In the genomic region with DNA sequence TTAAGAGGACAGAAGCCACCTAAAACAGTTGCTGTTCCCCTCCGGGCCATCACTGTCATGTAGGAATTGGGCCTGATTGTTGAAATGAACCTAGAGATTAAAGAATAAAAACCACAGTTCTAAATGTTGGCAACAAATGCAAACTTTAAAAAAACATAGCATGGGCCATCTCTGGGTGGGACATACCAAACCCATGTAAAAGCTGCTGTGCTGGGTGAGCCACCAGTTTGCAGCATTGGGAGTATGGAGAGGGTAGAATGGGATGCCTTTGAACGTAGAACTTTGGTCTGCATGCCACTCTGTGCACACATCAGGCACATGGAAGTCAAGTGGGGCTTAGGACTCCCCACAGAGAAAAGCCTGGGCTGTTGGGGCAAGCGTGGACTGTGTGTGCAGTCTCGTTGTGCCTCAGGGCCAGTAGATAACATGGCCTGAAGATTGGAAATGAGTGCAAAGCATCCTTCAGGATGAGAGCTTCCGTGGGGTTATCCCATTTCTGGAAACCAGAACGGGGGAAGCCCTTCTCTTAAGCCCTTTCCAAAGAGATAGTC, we compare ENCODE assay signal across 20 cellular contexts. TPM values are rescaled to one million over a fixed set of nuclear protein-coding genes. Genes with fewer than 3 reads are reported as not detected.
"Had no signal": no experiment of that assay in that cellular context is flagged by ENCODE, and none has a peak within 500 bp of the region (broad histone marks: within the 10 kb centered on the region; RNA-seq: fewer than 3 reads in every experiment).

No MANE protein-coding gene starts in this region.

- H3K27ac ChIP-seq: brain microvascular endothelial cell, esophagus squamous epithelium, gastroesophageal sphincter, lower lobe of right lung, ovary, prostate gland, tibial artery had no signal

- ATAC-seq: activated CD8-positive, alpha-beta T cell treated with anti-CD3 and anti-CD28 coated beads, Interleukin-2, amount 10 ng/mL, durations not matched to agents 7 days and 5 days; gastroesophageal sphincter; lower lobe of right lung; natural killer cell had no signal

- H3K36me3 ChIP-seq: brain microvascular endothelial cell, ovary, prostate gland had no signal

- H3K27me3 ChIP-seq: brain microvascular endothelial cell, dorsolateral prefrontal cortex, esophagus squamous epithelium, gastroesophageal sphincter, ovary, tibial artery had no signal

- H3K4me3 ChIP-seq: dorsolateral prefrontal cortex, esophagus squamous epithelium, gastroesophageal sphincter, lower lobe of right lung, ovary, prostate gland, tibial artery had no signal

- DNase-seq: activated CD4-positive, alpha-beta T cell treated with anti-CD3 and anti-CD28 coated beads for 1 hour; activated CD4-positive, alpha-beta T cell treated with anti-CD3 and anti-CD28 coated beads, Interleukin-2, amount 50 U/mL, for 1 hour; activated CD8-positive, alpha-beta T cell treated with anti-CD3 and anti-CD28 coated beads, Interleukin-2, amount 10 ng/mL, durations not matched to agents 7 days and 5 days; activated gamma-delta T cell treated with Interleukin-2 at 50 U/mL for 16 hours; activated T-cell treated with anti-CD3 and anti-CD28 coated beads, Interleukin-2, amount 50 U/mL, for 1 hour; aorta; caudate nucleus; dorsolateral prefrontal cortex; esophagus squamous epithelium; head of caudate nucleus; lower lobe of right lung; natural killer cell; stimulated activated CD4-positive, alpha-beta T cell treated with anti-CD3 and anti-CD28 coated beads, Interleukin-1b, Interleukin-23, amount 100 ng/mL, for 48 hours; stimulated activated naive CD8-positive, alpha-beta T cell treated with anti-CD3 and anti-CD28 coated beads, Interleukin-15, amount 100 ng/mL, for 72 hours; T-helper 1 cell; tibial artery had no signal

- H3K9me3 ChIP-seq: esophagus squamous epithelium, gastroesophageal sphincter, lower lobe of right lung, ovary, prostate gland, tibial artery had no signal

- H3K4me1 ChIP-seq: esophagus squamous epithelium, gastroesophageal sphincter, lower lobe of right lung, prostate gland, tibial artery had no signal

RNA-seq across cellular contexts. Expression of a gene that starts 28.1 kb away (rescaled TPM):
- total RNA-seq: activated CD8-positive, alpha-beta T cell treated with anti-CD3 and anti-CD28 coated beads, Interleukin-2, amount 10 ng/mL, durations not matched to agents 7 days and 5 days had no signal
